14 cellular contexts compared by ENCODE assay signal in the genomic region with DNA sequence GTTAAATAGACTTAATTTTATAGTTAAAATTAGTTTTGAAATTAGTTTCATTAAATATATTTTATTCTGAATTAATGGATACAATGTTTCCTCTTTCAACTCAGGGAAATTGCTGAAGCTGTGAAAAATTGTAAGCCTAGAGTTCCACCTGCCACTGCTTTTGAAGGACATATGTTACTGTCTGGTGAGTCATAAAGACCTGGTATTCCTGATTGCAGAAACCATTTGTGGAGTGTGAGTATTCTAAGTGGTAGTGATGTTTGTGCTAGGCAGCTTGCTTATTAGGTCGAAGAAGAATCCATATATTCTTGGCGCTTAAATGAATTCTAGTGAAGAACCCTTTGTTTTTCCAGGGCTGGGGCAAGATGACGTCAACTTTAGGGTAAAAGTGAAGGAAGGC. TPM values are rescaled to one million over a fixed set of nuclear protein-coding genes. Genes with fewer than 3 reads are reported as not detected.
DNase-seq lines count a peak whose midpoint lies in the region; ATAC-seq and TF ChIP-seq lines count a peak whose summit lies in the region.
"Had no signal": no experiment of that assay in that cellular context is flagged by ENCODE, and none has a peak within 500 bp of the region (broad histone marks: within the 10 kb centered on the region; RNA-seq: fewer than 3 reads in every experiment).

No MANE protein-coding gene starts in this region.

- intact Hi-C loops in left ventricle myocardium inferior (cut with micrococcal nuclease) (no loop called here), Right ventricle myocardium superior (cut with DNase I) (no loop called here)

- peaks cover 78% of the 10 kb centered on the region for H3K36me3 ChIP-seq in left ventricle myocardium inferior

- no peak for ATAC-seq in Right ventricle myocardium superior (ENCODE audit: poor library complexity)
- ATAC-seq: A549; CD8-positive, alpha-beta T cell had no signal

- H3K4me1 ChIP-seq in left ventricle myocardium inferior: peaks cover 42% of the 10 kb centered on the region
- H3K4me1 ChIP-seq: A549, Caco-2 had no signal

- no peaks in the 10 kb centered on the region for H3K27me3 ChIP-seq in left ventricle myocardium inferior (ENCODE audit: low read depth)

- peak overlapping the region; percentile 80 for H3K27ac ChIP-seq in left ventricle myocardium inferior (replicated peaks)
- H3K27ac ChIP-seq: A549 had no signal

- no peak overlapping the region for H3K4me3 ChIP-seq in left ventricle myocardium inferior
- H3K4me3 ChIP-seq: A549 had no signal

- H3K9me3 ChIP-seq in left ventricle myocardium inferior (replicated peaks): no peaks in the 10 kb centered on the region
- H3K9me3 ChIP-seq: A549, Caco-2 had no signal

- DNase-seq in left ventricle myocardium inferior (no peak), Right ventricle myocardium superior (no peak), NCI-H69 (lab: John Stamatoyannopoulos, UW) (peak; percentile 8), myocyte (ENCODE audit: low read depth) (peak; percentile 57), dedifferentiated amniotic fluid mesenchymal stem cell (ENCODE audit: extremely low spot score) (no peak), SKM-1 (lab: John Stamatoyannopoulos, UW; ENCODE audit: unreplicated experiment) (no peak)
- DNase-seq: Caco-2; CD8-positive, alpha-beta T cell; DND-41; GDM1; GOT3; H9; IMR-90 had no signal

- no peak for TF ChIP-seq CTCF in left ventricle myocardium inferior (IDR thresholded peaks at IDR 0.05; ENCODE audit: borderline replicate concordance)

RNA-seq across cellular contexts. Expression of gene MTR, which starts 34.0 kb away (rescaled TPM):
- total RNA-seq in left ventricle myocardium inferior (47.6 TPM), Right ventricle myocardium superior (47.2 TPM), myocyte (22.9 and 24.7 TPM in 2 replicates)
- polyA plus RNA-seq in myocyte (2012): 10.6 TPM

Comparison
In these comparisons a context has a peak if more than half of its experiments do, and no peak if none do; other contexts are left out.
1. DNase-seq: peak in NCI-H69 (single experiment) and myocyte (single experiment); none in left ventricle myocardium inferior (single experiment), Right ventricle myocardium superior (single experiment), dedifferentiated amniotic fluid mesenchymal stem cell (single experiment) and SKM-1 (single experiment).